Comparison of ENCODE assay signal across 21 cellular contexts in the genomic region with DNA sequence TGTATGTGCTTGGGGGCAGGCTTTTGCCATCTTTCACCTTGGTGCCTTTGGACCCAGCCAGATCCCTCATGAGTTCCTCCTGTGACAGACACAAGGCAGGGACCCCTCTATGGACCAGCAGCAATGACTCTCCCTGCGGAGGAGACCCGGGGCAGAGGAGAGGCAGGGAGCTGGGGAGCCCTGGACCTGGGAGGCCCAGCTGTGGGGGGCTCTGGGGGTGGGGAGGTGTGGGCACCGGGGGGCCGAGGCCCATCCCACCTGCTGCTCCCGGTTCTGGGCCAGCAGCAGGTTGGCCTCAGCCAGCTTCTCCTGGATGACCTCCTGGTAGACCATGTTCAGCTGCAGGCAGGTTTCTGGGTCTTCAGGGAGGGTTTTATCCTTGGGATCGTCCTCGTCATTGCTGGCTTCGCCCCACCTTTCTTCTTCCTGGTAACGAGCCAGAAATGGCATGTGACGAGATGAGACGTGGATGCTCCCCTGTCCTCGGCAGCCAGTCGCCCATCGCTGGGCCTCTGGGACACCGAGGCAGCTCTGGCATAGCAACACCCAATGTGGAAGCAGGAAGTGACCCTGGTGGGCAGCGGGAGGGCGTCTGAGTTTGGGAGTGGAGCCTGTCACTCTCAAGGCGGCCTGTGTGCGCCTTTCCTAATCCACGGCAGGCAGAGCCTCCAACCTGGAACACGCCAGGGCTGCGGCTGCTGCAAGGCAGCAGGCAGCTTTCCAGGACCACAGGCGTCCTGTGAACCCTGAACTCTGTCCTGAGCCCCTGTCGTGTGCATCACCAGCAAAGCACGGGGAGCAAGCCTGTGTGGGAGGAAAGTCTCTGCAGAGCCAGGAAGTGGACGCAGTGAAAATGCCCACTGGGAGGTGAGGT.
"Had no signal": no experiment of that assay in that cellular context is flagged by ENCODE, and none has a peak within 500 bp of the region (broad histone marks: within the 10 kb centered on the region; RNA-seq: fewer than 3 reads in every experiment).

No MANE protein-coding gene starts in this region.

- H3K27ac Mint-ChIP-seq: endodermal cell, memory B cell, naive B cell, nephron had no signal

- H3K9me3 Mint-ChIP-seq: endodermal cell, memory B cell, naive B cell, nephron had no signal

- ATAC-seq: left lung, psoas muscle had no signal

- H3K27ac ChIP-seq: colonic mucosa, heart left ventricle, left lung, lower lobe of right lung, neutrophil, psoas muscle, sigmoid colon, skin epidermis had no signal

- H3K4me3 Mint-ChIP-seq: endodermal cell, memory B cell, naive B cell had no signal

- H3K4me3 ChIP-seq: colonic mucosa, heart left ventricle, left lung, lower lobe of right lung, psoas muscle, sigmoid colon, skin epidermis had no signal

- H3K9me3 ChIP-seq: colonic mucosa, heart left ventricle, left lung, lower lobe of right lung, neutrophil, psoas muscle, sigmoid colon had no signal

- DNase-seq: colonic mucosa; effector CD4-positive, alpha-beta T cell; endodermal cell; foreskin melanocyte; heart left ventricle; hippocampal formation; islet precursor cell; left lung; lower lobe of right lung; midbrain; naive B cell; retina; sigmoid colon; stimulated activated CD4-positive, alpha-beta T cell treated with anti-CD3 and anti-CD28 coated beads, Interleukin-12 subunit alpha, Interleukin-12 subunit beta, amount 100 ng/mL, for 4 hours; stimulated activated naive CD4-positive, alpha-beta T cell treated with Interleukin-2 at 50 U/mL for 16 hours; trophoblast cell had no signal

- H3K27me3 Mint-ChIP-seq: memory B cell, naive B cell had no signal

- H3K27me3 ChIP-seq: colonic mucosa, heart left ventricle, left lung, sigmoid colon had no signal
